8 cellular contexts compared by ENCODE assay signal in genomic region chr4:184263910-184264732, GRCh38. TPM values are rescaled to one million over a fixed set of nuclear protein-coding genes. Genes with fewer than 3 reads are reported as not detected.
A peak's percentile ranks its signal among the peaks of the same experiment; 100 is the strongest.
DNase-seq lines count a peak whose midpoint lies in the region; ATAC-seq, FAIRE-seq and TF ChIP-seq lines count a peak whose summit lies in the region.

No MANE protein-coding gene starts in this region.

- TF ChIP-seq CTCF in A549 (IDR thresholded peaks at IDR 0.05): peak; percentile 72
- TF ChIP-seq CTCF in chondrocyte (IDR thresholded peaks at IDR 0.05): peak; percentile 95

- no peaks in the 10 kb centered on the region for H3K36me3 Mint-ChIP-seq in chondrocyte (ENCODE audit: low read depth)

- peaks cover 21% of the 10 kb centered on the region for H3K4me1 ChIP-seq in A549

- 12% methylated on average over 17 of the region's 19 CpGs for WGBS in A549 (ENCODE audit: missing lambda C conversion rate)

- no peak overlapping the region for H3K4me2 ChIP-seq in A549

- no peak overlapping the region for H3K27ac ChIP-seq in A549

- no peak overlapping the region for H3K27ac Mint-ChIP-seq in chondrocyte (ENCODE audit: unreplicated experiment)

- peaks cover 31% of the 10 kb centered on the region for H3K4me1 Mint-ChIP-seq in chondrocyte (ENCODE audit: low read depth)

- no peak for FAIRE-seq in A549 (lab: Jason Lieb, UNC)

- no peak for TF ChIP-seq POLR2A in A549 (IDR thresholded peaks at IDR 0.05; ENCODE audit: low read length)

- CTCF ChIA-PET in A549 (lab: Yijun Ruan, JAX): interaction anchor here (0.5 to 5.8 kb wide), 46 partner anchors 9 to 470 kb away, joined by 3 to 57 read pairs (median 4); partner anchors contain the start of genes CASP3, CENPU and IRF2

- H3K9me3 ChIP-seq in A549: no peaks in the 10 kb centered on the region

- TF ChIP-seq RAD21 in A549 (conservative IDR thresholded peaks at IDR 0.05 in 1 of 2, IDR thresholded peaks at IDR 0.05 in 1 of 2): peak; percentile 81 to 85

- TF ChIP-seq EP300 in A549 (IDR thresholded peaks at IDR 0.05): no peak

- POLR2A ChIA-PET in A549 (lab: Yijun Ruan, JAX): interaction anchor here (0.7 to 3.0 kb wide), 4 partner anchors 211 to 385 kb away, joined by 3 to 22 read pairs (median 10); partner anchors contain the start of genes CASP3, IRF2 and PRIMPOL

- no peak overlapping the region for H3K4me3 Mint-ChIP-seq in chondrocyte (ENCODE audit: unreplicated experiment)

- no peaks in the 10 kb centered on the region for H3K9me3 Mint-ChIP-seq in chondrocyte (ENCODE audit: low read depth)

- DNase-seq in A549 (ENCODE audit: low read depth in 1 of 2, low spot score in 1 of 2): peak; percentile 70 to 89
- DNase-seq in NCI-H524 treated with DMSO at 0.1 percent for 48 hours (lab: John Stamatoyannopoulos, UW): peak; percentile 40
- peak; percentile 95 to 96 for DNase-seq in activated CD4-positive, alpha-beta T cell treated with anti-CD3 and anti-CD28 coated beads for 24 hours (ENCODE audit: low read depth in 2 of 2)
- no peak for DNase-seq in chondrocyte (ENCODE audit: low spot score)
- peak; percentile 90 for DNase-seq in left lobe of liver (ENCODE audit: low spot score)
- DNase-seq in stimulated activated CD4-positive, alpha-beta T cell treated with anti-CD3 and anti-CD28 coated beads, Interleukin-4, amount 100 ng/mL, for 24 hours: peak; percentile 97

- ATAC-seq in A549 (peak; percentile 54 to 75), GM18858 (IDR thresholded peaks at IDR 0.05; ENCODE audit: unreplicated experiment) (peak; percentile 23), HG03457 (IDR thresholded peaks at IDR 0.05; ENCODE audit: unreplicated experiment) (peak; percentile 25), left lobe of liver (peak; percentile 98)

- no peak overlapping the region for H3K4me3 ChIP-seq in A549

- H3K27me3 Mint-ChIP-seq in chondrocyte (ENCODE audit: low read depth): no peaks in the 10 kb centered on the region

TF ChIP-seq in A549, 52 proteins besides CTCF, POLR2A, EP300 and RAD21:
- TF ChIP-seq SREBF2 (IDR thresholded peaks at IDR 0.05) (no peak), ESRRA (IDR thresholded peaks at IDR 0.05; ENCODE audit: borderline replicate concordance, low read length) (no peak), HMGXB4 (CRISPR knock-in tag; IDR thresholded peaks at IDR 0.05; ENCODE audit: borderline replicate concordance) (no peak), CHD4 (IDR thresholded peaks at IDR 0.05; ENCODE audit: borderline replicate concordance) (no peak), MAZ (IDR thresholded peaks at IDR 0.05; ENCODE audit: borderline replicate concordance, low read depth, low read length) (no peak), HOXA7 (CRISPR knock-in tag; IDR thresholded peaks at IDR 0.05) (no peak), SMC3 (IDR thresholded peaks at IDR 0.05) (peak; percentile 89), KDM1A (IDR thresholded peaks at IDR 0.05; ENCODE audit: low read depth) (no peak)
TF ChIP-seq in A549: peak in this region for 1.

RNA-seq across cellular contexts. Expression of gene ENPP6, which starts 46.4 kb away (rescaled TPM):
- polyA plus RNA-seq in A549 (2011; rRNA removed): not detected in 2 replicates
- not detected in 2 replicates for polyA plus RNA-seq in A549 (2012; cell fraction: cytosol; rRNA removed)
- not detected in 2 replicates for polyA plus RNA-seq in A549 (2012; cell fraction: nucleus; rRNA removed)
- not detected in 3 replicates for polyA plus RNA-seq in A549 (2017; fragmentation: RNase III; extraction: RNeasy Plus Mini Kit Qiagen cat#74134 plus additional on column Dnase treatment)
- polyA minus RNA-seq in A549 (2011; rRNA and poly(A)+ RNA removed): not detected in 2 replicates
- not detected in 3 replicates for total RNA-seq in chondrocyte
- 0.05 TPM for total RNA-seq in left lobe of liver

Comparison
In these comparisons a context has a peak if more than half of its experiments do, and no peak if none do; other contexts are left out.
1. ATAC-seq: peak in every context shown above with its lines; median percentile 98 in left lobe of liver; 64 in A549; 25 in HG03457; 23 in GM18858.